ENCODE assay signal across 24 cellular contexts in genomic region chr20:12737900-12738299, GRCh38.
DNase-seq lines count a peak whose midpoint lies in the region; ATAC-seq and TF ChIP-seq lines count a peak whose summit lies in the region.
"Had no signal": no experiment of that assay in that cellular context is flagged by ENCODE, and none has a peak within 500 bp of the region (broad histone marks: within the 10 kb centered on the region; RNA-seq: fewer than 3 reads in every experiment).

No MANE protein-coding gene starts in this region.

- intact Hi-C loops in Right ventricle myocardium inferior (cut with DNase I) = no loop called here
- intact Hi-C loops in cardiac septum (cut with DNase I) = no loop called here
- intact Hi-C loops in left ventricle myocardium superior (cut with micrococcal nuclease) = no loop called here
- intact Hi-C loops in gastrocnemius medialis (cut with DNase I; ENCODE audit: low total_unique reads) = no loop called here

- no peak for TF ChIP-seq POLR2A in gastrocnemius medialis (IDR thresholded peaks at IDR 0.05)

- in situ Hi-C loops in gastrocnemius medialis (cut with MboI; ENCODE audit: low sequenced_read_pairs in 4 of 4) (no loop called here), KBM-7 (cut with MboI; ENCODE audit: low pct_unique_long_range_greater_than_20kb, low sequenced_read_pairs) (no loop called here), HAP-1 (cut with MboI; ENCODE audit: low sequenced_read_pairs) (no loop called here)

- H3K36me3 ChIP-seq in gastrocnemius medialis (no peaks in the 10 kb centered on the region), HAP-1 (replicated peaks) (no peaks in the 10 kb centered on the region)
- H3K36me3 ChIP-seq: Peyer's patch had no signal

- no peaks in the 10 kb centered on the region for H3K4me1 ChIP-seq in gastrocnemius medialis
- H3K4me1 ChIP-seq in HAP-1 = no peaks in the 10 kb centered on the region
- H3K4me1 ChIP-seq: Peyer's patch had no signal

- peak overlapping the region in 1 of 4 donors; percentile 54 for H3K27ac ChIP-seq in gastrocnemius medialis
- H3K27ac ChIP-seq: C4-2B, Peyer's patch had no signal

- no peak for DNase-seq in Right ventricle myocardium inferior (ENCODE audit: missing footprints)
- no peak for DNase-seq in cardiac septum (ENCODE audit: low spot score)
- DNase-seq in left ventricle myocardium superior = no peak
- no peak for DNase-seq in gastrocnemius medialis
- DNase-seq in cerebellar cortex (ENCODE audit: low spot score) = no peak
- DNase-seq in KBM-7 = no peak
- no peak for DNase-seq in HAP-1 (ENCODE audit: low spot score in 2 of 2)
- DNase-seq: 8988T; AML-193; Calu3; CD8-positive, alpha-beta memory T cell; EL; GF-D8; H7; HFFc6; Kasumi-1; NCI-H1417; NCI-H1694 treated with DMSO at 0.1 percent for 48 hours; NCI-H2081 treated with DMSO at 0.1 percent for 48 hours; NCI-H2171 treated with DMSO at 0.1 percent for 48 hours; NCI-H446; NCI-H526; Peyer's patch had no signal

- H3K27me3 ChIP-seq in gastrocnemius medialis (no peaks in the 10 kb centered on the region), HAP-1 (ENCODE audit: low read depth) (no peaks in the 10 kb centered on the region)
- H3K27me3 ChIP-seq: Peyer's patch had no signal

- peak; percentile 89 for ATAC-seq in Right ventricle myocardium inferior
- peak; percentile 85 for ATAC-seq in left ventricle myocardium superior
- peak; percentile 56 to 72 for ATAC-seq in gastrocnemius medialis

- TF ChIP-seq CTCF in gastrocnemius medialis (IDR thresholded peaks at IDR 0.05 in 4 of 5, conservative IDR thresholded peaks at IDR 0.05 in 1 of 5) = no peak

- H3K9me3 ChIP-seq in gastrocnemius medialis = no peaks in the 10 kb centered on the region
- no peaks in the 10 kb centered on the region for H3K9me3 ChIP-seq in HAP-1
- H3K9me3 ChIP-seq: Peyer's patch had no signal

- H3K4me3 ChIP-seq in gastrocnemius medialis = no peak overlapping the region
- no peak overlapping the region for H3K4me3 ChIP-seq in HAP-1
- H3K4me3 ChIP-seq: Peyer's patch had no signal
